In the genomic region with DNA sequence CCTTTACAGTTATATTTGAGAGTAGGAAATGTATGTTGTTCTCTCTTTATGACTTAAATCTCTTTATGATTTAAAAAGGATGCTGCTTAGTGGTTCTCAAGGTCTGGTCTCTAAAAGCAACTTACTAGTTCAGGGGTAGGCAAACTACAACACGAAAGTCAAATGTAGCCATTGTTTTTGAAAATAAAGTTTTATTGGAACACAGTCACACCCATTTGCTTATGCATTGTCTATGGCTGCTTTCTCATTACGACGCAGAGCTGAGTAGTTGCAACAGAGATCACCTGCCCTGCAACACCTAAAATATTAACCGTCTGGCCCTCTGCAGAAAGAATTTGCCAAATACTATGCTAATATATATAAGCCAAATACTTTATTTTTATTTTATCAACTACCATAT, we compare ENCODE assay signal across 35 cellular contexts. TPM values are rescaled to one million over a fixed set of nuclear protein-coding genes. Genes with fewer than 3 reads are reported as not detected.
DNase-seq lines count a peak whose midpoint lies in the region; ATAC-seq, FAIRE-seq and TF ChIP-seq lines count a peak whose summit lies in the region.
"Had no signal": no experiment of that assay in that cellular context is flagged by ENCODE, and none has a peak within 500 bp of the region (broad histone marks: within the 10 kb centered on the region; RNA-seq: fewer than 3 reads in every experiment).

No MANE protein-coding gene starts in this region.

- SMC1A ChIA-PET in GM12878 (lab: Charles Lee; ENCODE audit: uncharacterized antibody, unreplicated experiment) = interaction anchor here (1.0 kb wide), 1 partner anchor 13 kb away, joined by 3 read pairs; no protein-coding TSS in a partner anchor

- H3K4me3 ChIP-seq in HepG2 (replicated peaks in 1 of 3; ENCODE audit: insufficient read depth in 1 of 3, low read depth in 2 of 3, low read length in 3 of 3) = no peak overlapping the region
- H3K4me3 ChIP-seq in right lobe of liver = no peak overlapping the region
- H3K4me3 ChIP-seq in GM12878 = no peak overlapping the region
- H3K4me3 ChIP-seq in K562 = no peak overlapping the region
- H3K4me3 ChIP-seq in dorsolateral prefrontal cortex = no peak overlapping the region
- H3K4me3 ChIP-seq: A549; BLaER1; BLaER1 treated with 17β-estradiol and CSF1 and Interleukin-3, amounts not matched to agents 10 nM and 100 nM had no signal

- H3K27ac ChIP-seq in HepG2 (ENCODE audit: extremely low read length, insufficient read depth, low read length) = no peak overlapping the region
- no peak overlapping the region for H3K27ac ChIP-seq in right lobe of liver
- H3K27ac ChIP-seq in GM12878 (ENCODE audit: control insufficient read depth, insufficient read depth) = no peak overlapping the region
- no peak overlapping the region for H3K27ac ChIP-seq in K562 (ENCODE audit: extremely low read depth, low read depth, low read length)
- H3K27ac ChIP-seq in dorsolateral prefrontal cortex = no peak overlapping the region
- H3K27ac ChIP-seq: 22Rv1; A549; BLaER1; BLaER1 treated with 17β-estradiol and CSF1 and Interleukin-3, amounts not matched to agents 10 nM and 100 nM; C4-2B had no signal

- no peaks in the 10 kb centered on the region for H3K4me1 ChIP-seq in HepG2 (ENCODE audit: insufficient read depth, low read length)
- peaks cover 0 to 20% (median 0%) of the 10 kb centered on the region in 4 donors for H3K4me1 ChIP-seq in right lobe of liver
- H3K4me1 ChIP-seq in GM12878 (ENCODE audit: control insufficient read depth, insufficient read depth, low read length) = no peaks in the 10 kb centered on the region
- no peaks in the 10 kb centered on the region for H3K4me1 ChIP-seq in K562 (replicated peaks in 1 of 2; ENCODE audit: control insufficient read depth in 2 of 2, insufficient read depth in 2 of 2, low read length in 2 of 2)
- H3K4me1 ChIP-seq: A549; BE2C; BLaER1; BLaER1 treated with 17β-estradiol and CSF1 and Interleukin-3, amounts not matched to agents 10 nM and 100 nM; Caco-2 had no signal

- TF ChIP-seq CTCF in HepG2 (CRISPR knock-in tag; IDR thresholded peaks at IDR 0.05) (no peak), right lobe of liver (IDR thresholded peaks at IDR 0.05) (no peak), GM12878 (IDR thresholded peaks at IDR 0.05 in 2 of 3, conservative IDR thresholded peaks at IDR 0.05 in 1 of 3; ENCODE audit: control insufficient read depth in 2 of 3, extremely low read depth in 1 of 3, insufficient read depth in 1 of 3, low read depth in 3 of 3, low read length in 3 of 3) (no peak), K562 (IDR thresholded peaks at IDR 0.05 in 2 of 3, conservative IDR thresholded peaks at IDR 0.05 in 1 of 3; ENCODE audit: insufficient read depth in 2 of 3, low read depth in 1 of 3, low read length in 3 of 3) (no peak), dorsolateral prefrontal cortex (IDR thresholded peaks at IDR 0.05 in 54 of 56, conservative IDR thresholded peaks at IDR 0.05 in 2 of 56; ENCODE audit: low read depth in 1 of 56, partially characterized antibody in 56 of 56) (no peak)

- RAD21 ChIA-PET in GM12878 (lab: Charles Lee; ENCODE audit: unreplicated experiment) = no interaction called here

- H2AFZ ChIP-seq in HepG2 (ENCODE audit: low read length) = no peak overlapping the region
- H2AFZ ChIP-seq in GM12878 (ENCODE audit: control insufficient read depth, low read depth, low read length) = no peak overlapping the region
- no peak overlapping the region for H2AFZ ChIP-seq in K562 (ENCODE audit: low read depth, low read length)

- no peak for TF ChIP-seq POLR2A in HepG2 (IDR thresholded peaks at IDR 0.05; ENCODE audit: insufficient read depth in 1 of 2, low read depth in 2 of 2, low read length in 2 of 2)
- TF ChIP-seq POLR2A in right lobe of liver (IDR thresholded peaks at IDR 0.05) = no peak
- no peak for TF ChIP-seq POLR2A in H54 (IDR thresholded peaks at IDR 0.05; ENCODE audit: low read depth, low read length)
- no peak for TF ChIP-seq POLR2A in GM12878 (IDR thresholded peaks at IDR 0.05; ENCODE audit: low read depth, low read length)
- TF ChIP-seq POLR2A in K562 (conservative IDR thresholded peaks at IDR 0.05) = no peak

- no peaks in the 10 kb centered on the region for H3K79me2 ChIP-seq in HepG2 (ENCODE audit: insufficient read depth, low read length)
- no peaks in the 10 kb centered on the region for H3K79me2 ChIP-seq in GM12878 (ENCODE audit: control insufficient read depth, insufficient read depth, low read length)
- H3K79me2 ChIP-seq in K562 (ENCODE audit: control insufficient read depth, insufficient read depth, low read length) = no peaks in the 10 kb centered on the region

- WGBS in HepG2 (ENCODE audit: low lambda C conversion rate) = over 99% methylated on average over 4 of the region's 4 CpGs
- WGBS in right lobe of liver (ENCODE audit: insufficient coverage, low coverage, low lambda C conversion rate, missing lambda C conversion rate) = 98% methylated on average over 4 of the region's 4 CpGs
- over 99% methylated on average over 4 of the region's 4 CpGs for WGBS in GM12878 (ENCODE audit: insufficient coverage, insufficient replicate concordance, low lambda C conversion rate, missing lambda C conversion rate)
- 97% methylated on average over 4 of the region's 4 CpGs for WGBS in K562 (ENCODE audit: insufficient coverage, low coverage, missing lambda C conversion rate)

- DNase-seq in HepG2 (ENCODE audit: low spot score) = no peak
- DNase-seq in right lobe of liver = no peak
- no peak for DNase-seq in H54 (ENCODE audit: insufficient read length, low spot score)
- no peak for DNase-seq in GM12878 (ENCODE audit: low read depth, low spot score)
- no peak for DNase-seq in K562 (ENCODE audit: extremely low read depth in 1 of 4, low spot score in 3 of 4)
- DNase-seq in dorsolateral prefrontal cortex = no peak
- no peak for DNase-seq in NCI-H69 (lab: John Stamatoyannopoulos, UW)
- DNase-seq: 8988T; ACHN; AML-193; BE2C; C1 segment of cervical spinal cord; Caco-2; Calu3; CD4-positive, alpha-beta memory T cell; CD4-positive, alpha-beta T cell; CD4-positive, CD25-positive, alpha-beta regulatory T cell; CD8-positive, alpha-beta memory T cell; CD8-positive, alpha-beta T cell; COR-L47; DMS 273 treated with DMSO at 0.1 percent for 48 hours; DMS153; DMS53; DMS79; DMS79 treated with DMSO at 0.1 percent for 48 hours; DND-41; EL had no signal

- in situ Hi-C loops in HepG2 (cut with HindIII; ENCODE audit: extremely low pct_ligation_motif_present, low pct_unique_long_range_greater_than_20kb) = no loop called here
- in situ Hi-C loops in GM12878 (cut with MboI) = no loop called here
- in situ Hi-C loops in K562 (cut with MboI) = no loop called here

- H3K9me3 ChIP-seq in HepG2 (ENCODE audit: low read length) (no peaks in the 10 kb centered on the region), right lobe of liver (no peaks in the 10 kb centered on the region), GM12878 (replicated peaks; ENCODE audit: control insufficient read depth, insufficient read depth, low read length) (no peaks in the 10 kb centered on the region), K562 (replicated peaks; ENCODE audit: control insufficient read depth, insufficient read depth, low read depth, low read length) (no peaks in the 10 kb centered on the region)
- H3K9me3 ChIP-seq: A549, BE2C, BLaER1, Caco-2 had no signal

- intact Hi-C loops in HepG2 (cut with micrococcal nuclease; ENCODE audit: unreplicated experiment) (no loop called here), right lobe of liver (cut with DNase I) (no loop called here), GM12878 (cut with micrococcal nuclease; ENCODE audit: unreplicated experiment) (no loop called here), K562 (cut with micrococcal nuclease) (no loop called here), dorsolateral prefrontal cortex (cut with DNase I) (no loop called here)

- TF ChIP-seq EP300 in HepG2 (IDR thresholded peaks at IDR 0.05; ENCODE audit: low read depth in 2 of 2, low read length in 2 of 2) = no peak
- no peak for TF ChIP-seq EP300 in HepG2 (CRISPR knock-in tag; IDR thresholded peaks at IDR 0.05; ENCODE audit: borderline replicate concordance)
- no peak for TF ChIP-seq EP300 in GM12878 (IDR thresholded peaks at IDR 0.05; ENCODE audit: borderline replicate concordance in 1 of 2, control insufficient read depth in 1 of 2, low read depth in 2 of 2, low read length in 2 of 2)
- TF ChIP-seq EP300 in K562 (IDR thresholded peaks at IDR 0.05; ENCODE audit: low read length) = no peak

- BruUV-seq in HepG2 (replicated peaks; lab: Mats Ljungman, UMichigan) (no TSS peak), GM12878 (replicated peaks; lab: Mats Ljungman, UMichigan) (no TSS peak), K562 (replicated peaks; lab: Mats Ljungman, UMichigan) (no TSS peak)

- CTCF ChIA-PET in HepG2 (lab: Yijun Ruan, JAX; ENCODE audit: low intra/inter-chr PET ratio, low total read pairs) (no interaction called here), GM12878 (lab: Yijun Ruan, JAX) (no interaction called here), K562 (lab: Yijun Ruan, JAX; ENCODE audit: low intra/inter-chr PET ratio) (no interaction called here)

- POLR2A ChIA-PET in HepG2 (lab: Yijun Ruan, JAX) = no interaction called here
- POLR2A ChIA-PET in GM12878 (lab: Charles Lee) = no interaction called here
- POLR2A ChIA-PET in K562 (lab: Yijun Ruan, JAX) = no interaction called here

- H3K4me2 ChIP-seq in HepG2 (ENCODE audit: low read depth, low read length) (no peak overlapping the region), GM12878 (ENCODE audit: control insufficient read depth, insufficient read depth) (no peak overlapping the region), K562 (ENCODE audit: insufficient read depth, low read length) (no peak overlapping the region)
- H3K4me2 ChIP-seq: A549; BLaER1; BLaER1 treated with 17β-estradiol and CSF1 and Interleukin-3, amounts not matched to agents 10 nM and 100 nM had no signal

- no peaks in the 10 kb centered on the region for H3K9me1 ChIP-seq in K562 (ENCODE audit: control insufficient read depth, insufficient read depth, low read length)

- TF ChIP-seq RAD21 in HepG2 (CRISPR knock-in tag; IDR thresholded peaks at IDR 0.05) (no peak), GM12878 (IDR thresholded peaks at IDR 0.05; ENCODE audit: insufficient read depth, low read depth, low read length) (no peak), K562 (CRISPR knock-in tag; conservative IDR thresholded peaks at IDR 0.05 in 1 of 2, IDR thresholded peaks at IDR 0.05 in 1 of 2) (no peak)

- peaks cover 22 to 46% of the 10 kb centered on the region in 2 experiments for H3K36me3 ChIP-seq in HepG2 (replicated peaks in 1 of 2; ENCODE audit: control insufficient read depth in 1 of 2, insufficient read depth in 2 of 2, low read length in 2 of 2)
- peaks cover 0 to 12% (median 1%) of the 10 kb centered on the region in 4 donors for H3K36me3 ChIP-seq in right lobe of liver
- H3K36me3 ChIP-seq in GM12878 (ENCODE audit: control insufficient read depth in 2 of 2, insufficient read depth in 2 of 2, low read length in 1 of 2) = peaks cover 0 to 6% of the 10 kb centered on the region in 2 experiments; a peak in 1 of 4 replicates
- peaks cover 38% of the 10 kb centered on the region; the same call in 2 of the 3 replicates for H3K36me3 ChIP-seq in K562 (ENCODE audit: control insufficient read depth, insufficient read depth, low read length)
- H3K36me3 ChIP-seq: BE2C had no signal

- H3K9ac ChIP-seq in HepG2 (ENCODE audit: insufficient read depth, low read depth, low read length) (no peak overlapping the region), GM12878 (ENCODE audit: control insufficient read depth, insufficient read depth, low read length) (no peak overlapping the region), K562 (ENCODE audit: insufficient read depth in 1 of 2, low read depth in 2 of 2, low read length in 2 of 2) (no peak overlapping the region)
- H3K9ac ChIP-seq: BLaER1; BLaER1 treated with 17β-estradiol and CSF1 and Interleukin-3, amounts not matched to agents 10 nM and 100 nM had no signal

- FAIRE-seq in HepG2 (lab: Jason Lieb, UNC) = no peak
- peak; percentile 15 for FAIRE-seq in H54 (lab: Jason Lieb, UNC)
- FAIRE-seq in GM12878 (lab: Jason Lieb, UNC) = no peak
- no peak for FAIRE-seq in K562 (lab: Jason Lieb, UNC)
- FAIRE-seq: A204.1, A549, D721Med had no signal

- H4K20me1 ChIP-seq in HepG2 (ENCODE audit: insufficient read depth, low read length) (peaks cover 5% of the 10 kb centered on the region; the same call in 1 of the 2 replicates), GM12878 (ENCODE audit: control insufficient read depth, insufficient read depth) (no peaks in the 10 kb centered on the region), K562 (replicated peaks; ENCODE audit: control insufficient read depth, insufficient read depth, low read length) (no peaks in the 10 kb centered on the region)
- H4K20me1 ChIP-seq: BLaER1 had no signal

- H3K27me3 ChIP-seq in HepG2 (ENCODE audit: control insufficient read depth in 1 of 2, insufficient read depth in 2 of 2, low read length in 2 of 2) (no peaks in the 10 kb centered on the region), right lobe of liver (no peaks in the 10 kb centered on the region), GM12878 (replicated peaks in 1 of 2; ENCODE audit: control insufficient read depth in 2 of 2, insufficient read depth in 2 of 2, low read length in 1 of 2) (no peaks in the 10 kb centered on the region), K562 (ENCODE audit: control insufficient read depth in 2 of 2, insufficient read depth in 2 of 2, low read length in 2 of 2) (no peaks in the 10 kb centered on the region), dorsolateral prefrontal cortex (no peaks in the 10 kb centered on the region)
- H3K27me3 ChIP-seq: BE2C; BLaER1; BLaER1 treated with 17β-estradiol and CSF1 and Interleukin-3, amounts not matched to agents 10 nM and 100 nM had no signal

- ATAC-seq in HepG2 = no peak
- no peak for ATAC-seq in right lobe of liver
- ATAC-seq in GM12878 = no peak
- ATAC-seq in K562 = no peak
- no peak for ATAC-seq in GM21423 (IDR thresholded peaks at IDR 0.05; ENCODE audit: unreplicated experiment)
- ATAC-seq: A549; CD8-positive, alpha-beta T cell had no signal

RNA-seq across cellular contexts. Expression of a gene that starts 58.2 kb away (rescaled TPM):
- total RNA-seq in HepG2 (2016; rRNA removed; fragmentation: Illumina TruSeq; extraction: Trizol) = 52.4 and 93.1 TPM in 2 replicates
- total RNA-seq in HepG2 (2016; cell fraction: cytosol; rRNA removed; fragmentation: Illumina TruSeq; extraction: Trizol; ENCODE audit: low read depth) = 12.4 and 14.0 TPM in 2 replicates
- total RNA-seq in HepG2 (2016; cell fraction: insoluble cytoplasmic fraction; rRNA removed; fragmentation: Illumina TruSeq; extraction: Trizol) = 47.7 and 84.1 TPM in 2 replicates
- 34.8 and 42.7 TPM in 2 replicates for total RNA-seq in HepG2 (2016; cell fraction: membrane; rRNA removed; fragmentation: Illumina TruSeq; extraction: Trizol)
- 127 and 142 TPM in 2 replicates for total RNA-seq in HepG2 (2016; cell fraction: nucleus; rRNA removed; fragmentation: Illumina TruSeq; extraction: Trizol)
- polyA plus RNA-seq in HepG2 (2011; rRNA removed) = 27.8 and 35.3 TPM in 2 replicates
- 13.6 and 17.7 TPM in 2 replicates for polyA plus RNA-seq in HepG2 (2011; cell fraction: cytosol; rRNA removed)
- 58.4 and 59.3 TPM in 2 replicates for polyA plus RNA-seq in HepG2 (2011; cell fraction: nucleus; rRNA removed)
- 20.6 and 33.4 TPM in 2 replicates for polyA plus RNA-seq in HepG2 (2012)
- 2.6 and 3.3 TPM in 2 replicates for polyA plus RNA-seq in HepG2 (2016; cell fraction: cytosol; fragmentation: Illumina TruSeq; extraction: Trizol; ENCODE audit: low read depth)
- polyA plus RNA-seq in HepG2 (2016; cell fraction: insoluble cytoplasmic fraction; fragmentation: Illumina TruSeq; extraction: Trizol; ENCODE audit: low read depth) = 17.4 and 19.8 TPM in 2 replicates
- polyA plus RNA-seq in HepG2 (2016; cell fraction: membrane; fragmentation: Illumina TruSeq; extraction: Trizol; ENCODE audit: low read depth) = 3.9 and 4.9 TPM in 2 replicates
- polyA plus RNA-seq in HepG2 (2016; cell fraction: nucleus; fragmentation: Illumina TruSeq; extraction: Trizol; ENCODE audit: insufficient read depth, low read depth) = 40.2 and 45.2 TPM in 2 replicates
- polyA minus RNA-seq in HepG2 (2011; rRNA and poly(A)+ RNA removed; ENCODE audit: low replicate concordance) = 32.9 and 69.3 TPM in 2 replicates
- polyA minus RNA-seq in HepG2 (2011; cell fraction: cytosol; rRNA and poly(A)+ RNA removed) = 55.2 and 63.0 TPM in 2 replicates
- 495 and 542 TPM in 2 replicates for polyA minus RNA-seq in HepG2 (2011; cell fraction: nucleus; rRNA and poly(A)+ RNA removed)
- 10 to 100 TPM; 24.2 to 33.6 (median 30.9) TPM for total RNA-seq in right lobe of liver
- 555 TPM in 2 replicates for total RNA-seq in GM12878 (2013; cell fraction: nucleolus; rRNA removed)
- 16.7 and 19.6 TPM in 2 replicates for total RNA-seq in GM12878 (2014; rRNA removed)
- total RNA-seq in GM12878 (2014; rRNA removed; fragmentation: Illumina TruSeq; extraction: Trizol) = 21.5 and 23.4 TPM in 2 replicates
- total RNA-seq in GM12878 (2021) = 32.7 and 36.4 TPM in 2 replicates
- polyA plus RNA-seq in GM12878 (2011; ENCODE audit: low read depth) = 11.2 TPM
- 29.3 and 42.1 TPM in 2 replicates for polyA plus RNA-seq in GM12878 (2011; rRNA removed)
- 15.3 and 21.5 TPM in 2 replicates for polyA plus RNA-seq in GM12878 (2011; cell fraction: cytosol; rRNA removed)
- polyA plus RNA-seq in GM12878 (2011; cell fraction: nucleus; rRNA removed) = 25.9 and 29.8 TPM in 2 replicates
- 8.9 and 12.1 TPM in 2 replicates for polyA plus RNA-seq in GM12878 (2012)
- polyA plus RNA-seq in GM12878 (2014; fragmentation: Illumina TruSeq; extraction: Trizol) = 12.6 and 15.6 TPM in 2 replicates
- polyA plus RNA-seq in GM12878 (2014; fragmentation: Nextera tagmentation; extraction: Ambion mirVana) = 1 to 10 TPM; 1.5 to 8.1 TPM
- polyA plus RNA-seq in GM12878 (2014; rRNA removed) = 7.3 and 7.9 TPM in 2 replicates
- 10 to 100 TPM; 34.1 to 36.8 TPM for polyA plus RNA-seq in GM12878 (2016; fragmentation: Nextera tagmentation; extraction: Ambion mirVana)
- polyA minus RNA-seq in GM12878 (2011; rRNA and poly(A)+ RNA removed) = 89.5 and 125 TPM in 2 replicates
- 29.2 and 29.9 TPM in 2 replicates for polyA minus RNA-seq in GM12878 (2011; cell fraction: cytosol; rRNA and poly(A)+ RNA removed)
- polyA minus RNA-seq in GM12878 (2011; cell fraction: nucleus; rRNA and poly(A)+ RNA removed) = 88.5 and 107 TPM in 2 replicates
- 122 and 381 TPM in 2 replicates for total RNA-seq in K562 (2011; cell fraction: chromatin; rRNA removed; ENCODE audit: low replicate concordance)
- total RNA-seq in K562 (2011; cell fraction: nucleolus; rRNA removed) = 40.2 and 76.2 TPM in 2 replicates
- 95.5 and 139 TPM in 2 replicates for total RNA-seq in K562 (2011; cell fraction: nucleoplasm; rRNA removed)
- total RNA-seq in K562 (2014; rRNA removed) = 12.9 and 18.6 TPM in 2 replicates
- total RNA-seq in K562 (2014; rRNA removed; fragmentation: Illumina TruSeq; extraction: Trizol) = 34.2 and 39.6 TPM in 2 replicates
- 24.0 and 25.1 TPM in 2 replicates for total RNA-seq in K562 (2015; rRNA removed; fragmentation: Illumina TruSeq; extraction: Trizol)
- 39.8 TPM in 2 replicates for total RNA-seq in K562 (2021)
- polyA plus RNA-seq in K562 (2011; rRNA removed) = 23.7 and 25.4 TPM in 2 replicates
- 8.3 and 13.5 TPM in 2 replicates for polyA plus RNA-seq in K562 (2011; cell fraction: cytosol; rRNA removed)
- polyA plus RNA-seq in K562 (2011; cell fraction: nucleus; rRNA removed) = 21.2 and 23.2 TPM in 2 replicates
- 5.8 and 15.1 TPM in 2 replicates for polyA plus RNA-seq in K562 (2012)
- 13.4 and 17.3 TPM in 2 replicates for polyA plus RNA-seq in K562 (2014; fragmentation: Illumina TruSeq; extraction: Trizol)
- polyA plus RNA-seq in K562 (2014; fragmentation: Nextera tagmentation; extraction: Ambion mirVana) = 10 to 100 TPM in 1 of 2 experiments, 1 to 10 TPM in 1; 5.2 to 11.3 TPM
- 7.7 and 8.9 TPM in 2 replicates for polyA plus RNA-seq in K562 (2014; rRNA removed)
- polyA minus RNA-seq in K562 (2011; rRNA and poly(A)+ RNA removed) = 140 and 161 TPM in 2 replicates
- polyA minus RNA-seq in K562 (2011; cell fraction: cytosol; rRNA and poly(A)+ RNA removed) = 43.3 and 44.0 TPM in 2 replicates
- polyA minus RNA-seq in K562 (2011; cell fraction: nucleus; rRNA and poly(A)+ RNA removed) = 48.1 and 120 TPM in 2 replicates
- total RNA-seq in dorsolateral prefrontal cortex = 10 to 100 TPM; 48.6 to 93.2 (median 71.0) TPM
